Comparison of ENCODE assay signal across 19 cellular contexts in the genomic region with DNA sequence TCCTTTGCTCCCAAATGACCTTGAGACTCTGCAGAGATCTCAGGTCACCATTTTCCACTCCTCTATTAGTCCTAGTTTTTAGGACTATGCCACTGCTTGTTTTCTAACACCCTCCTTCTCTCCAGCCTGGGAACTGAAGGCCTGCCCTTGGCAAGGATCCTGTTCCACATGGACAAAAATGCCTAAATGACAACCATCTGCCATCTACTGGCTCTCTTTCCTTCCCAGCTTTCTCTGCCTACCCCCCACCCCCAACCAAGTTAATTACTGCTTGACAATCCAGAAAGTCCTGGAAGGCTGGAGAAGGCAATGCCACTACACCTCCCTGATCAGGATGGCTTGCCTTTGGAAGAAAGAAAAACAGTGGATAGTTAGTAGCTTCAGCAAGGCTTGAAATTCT. TPM values are rescaled to one million over a fixed set of nuclear protein-coding genes. Genes with fewer than 3 reads are reported as not detected.
"Had no signal": no experiment of that assay in that cellular context is flagged by ENCODE, and none has a peak within 500 bp of the region (broad histone marks: within the 10 kb centered on the region; RNA-seq: fewer than 3 reads in every experiment).

No MANE protein-coding gene starts in this region.

- H3K27ac Mint-ChIP-seq: activated T-helper 17 cell treated with anti-CD3 and anti-CD28 coated beads, Interleukin-2, amount 50 U/mL, for 72 hours; effector memory CD8-positive, alpha-beta T cell; immature natural killer cell; natural killer cell treated with Interleukin-12 subunit alpha and Interleukin-12 subunit beta and Interleukin-15 and Interleukin-18, amount 100 ng/mL, for 72 hours; progenitor cell of endocrine pancreas; stimulated activated naive B cell treated with anti-CD40 and anti-IgM and Interleukin-4, amounts not matched to agents 10 μg/mL and 1 μg/mL and 100 μg/mL, for 72 hours had no signal

- H3K36me3 ChIP-seq: breast epithelium, right atrium auricular region, thyroid gland, uterus had no signal

- H3K36me3 Mint-ChIP-seq: immature natural killer cell; natural killer cell treated with Interleukin-12 subunit alpha and Interleukin-12 subunit beta and Interleukin-15 and Interleukin-18, amount 100 ng/mL, for 72 hours; stimulated activated naive B cell treated with anti-CD40 and anti-IgM and Interleukin-4, amounts not matched to agents 10 μg/mL and 1 μg/mL and 100 μg/mL, for 72 hours had no signal

- H3K27ac ChIP-seq: breast epithelium, epithelial cell of prostate, right atrium auricular region, thyroid gland, uterus had no signal

- DNase-seq: activated CD4-positive, alpha-beta T cell treated with anti-CD3 and anti-CD28 coated beads, Interleukin-2, amount 50 U/mL, for 1 hour; activated naive CD4-positive, alpha-beta T cell treated with Interleukin-2 at 50 U/mL for 16 hours; activated T-cell treated with anti-CD3 and anti-CD28 coated beads for 4 hours; aorta; dermis blood vessel endothelial cell; effector memory CD8-positive, alpha-beta T cell; foreskin melanocyte; immature natural killer cell; stimulated activated CD4-positive, alpha-beta T cell treated with anti-CD3 and anti-CD28 coated beads, Interleukin-2, amount 100 ng/mL, for 48 hours; stimulated activated naive B cell treated with anti-CD40 and anti-IgM and Interleukin-4, amounts not matched to agents 10 μg/mL and 1 μg/mL and 100 μg/mL, for 72 hours; thyroid gland; uterus had no signal

- H3K4me1 Mint-ChIP-seq: activated T-helper 17 cell treated with anti-CD3 and anti-CD28 coated beads, Interleukin-2, amount 50 U/mL, for 72 hours; immature natural killer cell; stimulated activated naive B cell treated with anti-CD40 and anti-IgM and Interleukin-4, amounts not matched to agents 10 μg/mL and 1 μg/mL and 100 μg/mL, for 72 hours had no signal

- H3K4me3 Mint-ChIP-seq: activated T-helper 17 cell treated with anti-CD3 and anti-CD28 coated beads, Interleukin-2, amount 50 U/mL, for 72 hours; effector memory CD8-positive, alpha-beta T cell; immature natural killer cell; natural killer cell treated with Interleukin-12 subunit alpha and Interleukin-12 subunit beta and Interleukin-15 and Interleukin-18, amount 100 ng/mL, for 72 hours; stimulated activated naive B cell treated with anti-CD40 and anti-IgM and Interleukin-4, amounts not matched to agents 10 μg/mL and 1 μg/mL and 100 μg/mL, for 72 hours had no signal

- H3K27me3 ChIP-seq: right atrium auricular region, thyroid gland, uterus had no signal

- ATAC-seq: activated T-helper 17 cell treated with anti-CD3 and anti-CD28 coated beads, Interleukin-2, amount 50 U/mL, for 72 hours; effector memory CD8-positive, alpha-beta T cell; natural killer cell treated with Interleukin-12 subunit alpha and Interleukin-12 subunit beta and Interleukin-15 and Interleukin-18, amount 100 ng/mL, for 72 hours; stimulated activated naive B cell treated with anti-CD40 and anti-IgM and Interleukin-4, amounts not matched to agents 10 μg/mL and 1 μg/mL and 100 μg/mL, for 72 hours had no signal

- H3K9me3 Mint-ChIP-seq: activated T-helper 17 cell treated with anti-CD3 and anti-CD28 coated beads, Interleukin-2, amount 50 U/mL, for 72 hours; effector memory CD8-positive, alpha-beta T cell had no signal

- H3K4me1 ChIP-seq: breast epithelium, right atrium auricular region, thyroid gland, uterus had no signal

- H3K4me3 ChIP-seq: breast epithelium, right atrium auricular region, thyroid gland, uterus had no signal

- H3K9me3 ChIP-seq: breast epithelium, right atrium auricular region, thyroid gland, uterus had no signal

RNA-seq across cellular contexts. Expression of a gene that starts 44.8 kb away (rescaled TPM):
- polyA plus RNA-seq: aorta, fibroblast of lung, immature natural killer cell had no signal
